Comparison of ENCODE assay signal across 8 cellular contexts in genomic region chr11:71453021-71453910, GRCh38. TPM values are rescaled to one million over a fixed set of nuclear protein-coding genes. Genes with fewer than 3 reads are reported as not detected.
DNase-seq lines count a peak whose midpoint lies in the region; ATAC-seq and TF ChIP-seq lines count a peak whose summit lies in the region.

TSS of gene NADSYN1 (plus strand) at chr11:71453203. CDS start at chr11:71453297, 94 bp downstream.

- H3K9me3 ChIP-seq in heart left ventricle, result no peaks in the 10 kb centered on the region

- 1 to 2% (median 2%) methylated on average over 55 to 63 of the region's 63 CpGs for WGBS in adipose tissue, 3 donors
- 2 to 4% (median 2%) methylated on average over 29 to 63 of the region's 63 CpGs for WGBS in heart left ventricle, 4 donors

- peak within 1 kb of the TSS; percentile 94 to 96 for H3K27ac Mint-ChIP-seq in T-cell
- peak within 1 kb of the TSS; percentile 86 for H3K27ac Mint-ChIP-seq in type B pancreatic cell

- peak; percentile 96 for DNase-seq in GM06990 (ENCODE audit: extremely low read depth, insufficient read length)
- peak; percentile 96 for DNase-seq in NCI-H146 (lab: John Stamatoyannopoulos, UW)
- DNase-seq in T-cell, result peak; percentile 82 to 95 (median 90)
- peak; percentile 98 to 99 (median 98) for DNase-seq in heart left ventricle
- DNase-seq in posterior cingulate gyrus, result peak; percentile 94 to 99 (median 98)
- DNase-seq in type B pancreatic cell (ENCODE audit: extremely low spot score, unreplicated experiment), result peak; percentile 96

- H3K36me3 ChIP-seq in GM06990 (ENCODE audit: control insufficient read depth, insufficient read depth, low read length), result peaks cover 11% of the 10 kb centered on the region
- H3K36me3 ChIP-seq in heart left ventricle, result peaks cover 0 to 36% (median 33%) of the 10 kb centered on the region in 9 donors

- no peaks in the 10 kb centered on the region for H3K27me3 ChIP-seq in GM06990 (replicated peaks; ENCODE audit: control insufficient read depth, insufficient read depth, low read length)
- no peaks in the 10 kb centered on the region for H3K27me3 ChIP-seq in heart left ventricle

- H3K36me3 Mint-ChIP-seq in T-cell (peaks cover 29% of the 10 kb centered on the region), type B pancreatic cell (peaks cover 9% of the 10 kb centered on the region)

- TF ChIP-seq CTCF in GM06990 (IDR thresholded peaks at IDR 0.05; ENCODE audit: insufficient read depth, low read length, poor library complexity, severe bottlenecking), result peak; percentile 4
- no peak for TF ChIP-seq CTCF in heart left ventricle (IDR thresholded peaks at IDR 0.05)
- no peak for TF ChIP-seq CTCF in type B pancreatic cell (conservative IDR thresholded peaks at IDR 0.05)

- H3K4me3 ChIP-seq in GM06990 (replicated peaks; ENCODE audit: low read depth, low read length) (peak within 1 kb of the TSS; percentile 97), heart left ventricle (peak within 1 kb of the TSS; percentile 84 to 99 (median 90))

- H3K27ac ChIP-seq in adipose tissue (ENCODE audit: low read depth, low read length) (peak within 1 kb of the TSS; percentile 19), heart left ventricle (peak within 1 kb of the TSS; percentile 22 to 92 (median 80))

- peak within 1 kb of the TSS; percentile 86 to 92 (median 88) for H3K4me3 Mint-ChIP-seq in T-cell
- H3K4me3 Mint-ChIP-seq in type B pancreatic cell, result peak within 1 kb of the TSS; percentile 91

- POLR2A ChIA-PET in T-cell (lab: Charles Lee), result interaction anchor here (0.6 to 0.7 kb wide), 2 partner anchors 349 to 403 kb away, joined by 7 to 10 read pairs; no protein-coding TSS in a partner anchor

- ATAC-seq in HG02678 (IDR thresholded peaks at IDR 0.05; ENCODE audit: unreplicated experiment), result peak; percentile 64
- peak; percentile 71 to 81 (median 76) for ATAC-seq in T-cell (replicated peaks in 1 of 4)
- ATAC-seq in heart left ventricle, result peak; percentile 87 to 93 (median 90)

- CTCF ChIA-PET in T-cell (lab: Charles Lee), result interaction anchor here in 1 of 2 donors (0.6 to 1.2 kb wide), 4 partner anchors 9 to 771 kb away, joined by 3 to 11 read pairs (median 4); no protein-coding TSS in a partner anchor

- H3K27me3 Mint-ChIP-seq in T-cell (no peaks in the 10 kb centered on the region), type B pancreatic cell (no peaks in the 10 kb centered on the region)

- peak in 1 of 2 donors; percentile 63 for TF ChIP-seq POLR2A in heart left ventricle (IDR thresholded peaks at IDR 0.05)

- peaks cover 4 to 43% (median 23%) of the 10 kb centered on the region in 12 donors for H3K4me1 ChIP-seq in heart left ventricle

- H3K9me3 Mint-ChIP-seq in T-cell (no peaks in the 10 kb centered on the region), type B pancreatic cell (no peaks in the 10 kb centered on the region)

- H3K4me1 Mint-ChIP-seq in T-cell (peaks cover 58 to 72% (median 66%) of the 10 kb centered on the region in 3 donors), type B pancreatic cell (ENCODE audit: unreplicated experiment) (peaks cover 28% of the 10 kb centered on the region)

- intact Hi-C loops in heart left ventricle (cut with DNase I), result no loop called here
- intact Hi-C loops in posterior cingulate gyrus (cut with DNase I), result no loop called here

RNA-seq across cellular contexts. Expression of gene NADSYN1, which starts in this region (rescaled TPM):
- total RNA-seq in T-cell, result 100 to 1,000 TPM; 125 to 190 (median 162) TPM
- polyA plus RNA-seq in adipose tissue, result 10 to 100 TPM; 30.6 to 40.6 (median 35.9) TPM
- total RNA-seq in heart left ventricle, result 10 to 100 TPM; 11.4 to 41.9 (median 18.0) TPM
- polyA plus RNA-seq in heart left ventricle, result 10 to 100 TPM; 19.4 to 23.4 TPM
- total RNA-seq in type B pancreatic cell (ENCODE audit: low replicate concordance), result 66.6 and 96.7 TPM in 2 replicates

Comparison
In these comparisons a context has a peak if more than half of its experiments do, and no peak if none do; other contexts are left out.
1. Peak in every context shown above with its lines: DNase-seq, ATAC-seq, H3K4me3 ChIP-seq and H3K27ac ChIP-seq.